28 cellular contexts compared by ENCODE assay signal in genomic region chr16:58070585-58070984, GRCh38.
"Had no signal": no experiment of that assay in that cellular context is flagged by ENCODE, and none has a peak within 500 bp of the region (broad histone marks: within the 10 kb centered on the region; RNA-seq: fewer than 3 reads in every experiment).

No MANE protein-coding gene starts in this region.

- H3K27ac ChIP-seq: epithelial cell of prostate, esophagus squamous epithelium, gastrocnemius medialis, heart right ventricle, left lung had no signal

- H3K4me3 Mint-ChIP-seq: dendritic cell treated with granulocyte-macrophage colony-stimulating factor and Interleukin-4, amounts not matched to agents 40 ng/mL and 50 ng/mL, for 4 days; effector memory CD8-positive, alpha-beta T cell; endodermal cell; memory B cell; naive thymus-derived CD4-positive, alpha-beta T cell; natural killer cell had no signal

- H3K4me1 ChIP-seq: esophagus squamous epithelium, gastrocnemius medialis, left lung had no signal

- H3K4me3 ChIP-seq: esophagus squamous epithelium, gastrocnemius medialis, heart right ventricle, left lung, lung had no signal

- DNase-seq: cortex of kidney; effector CD8-positive, alpha-beta T cell; effector memory CD8-positive, alpha-beta T cell; endodermal cell; erythroblast; esophagus squamous epithelium; foreskin fibroblast; foreskin melanocyte; gastrocnemius medialis; glutamatergic neuron; heart right ventricle; hippocampal formation; left cardiac atrium; left lung; left ventricle myocardium superior; mammary epithelial cell; mesendoderm; midbrain; naive thymus-derived CD4-positive, alpha-beta T cell; natural killer cell had no signal

- H3K27me3 Mint-ChIP-seq: dendritic cell treated with granulocyte-macrophage colony-stimulating factor and Interleukin-4, amounts not matched to agents 40 ng/mL and 50 ng/mL, for 4 days; effector memory CD8-positive, alpha-beta T cell; naive thymus-derived CD4-positive, alpha-beta T cell had no signal

- H3K27ac Mint-ChIP-seq: dendritic cell treated with granulocyte-macrophage colony-stimulating factor and Interleukin-4, amounts not matched to agents 40 ng/mL and 50 ng/mL, for 4 days; effector memory CD8-positive, alpha-beta T cell; endodermal cell; memory B cell; naive thymus-derived CD4-positive, alpha-beta T cell; natural killer cell had no signal

- ATAC-seq: effector memory CD8-positive, alpha-beta T cell; esophagus mucosa; gastrocnemius medialis; heart right ventricle; left cardiac atrium; left lung; left ventricle myocardium superior; naive thymus-derived CD4-positive, alpha-beta T cell; natural killer cell had no signal

- H3K4me1 Mint-ChIP-seq: endodermal cell, memory B cell, natural killer cell had no signal

- H3K9me3 Mint-ChIP-seq: dendritic cell treated with granulocyte-macrophage colony-stimulating factor and Interleukin-4, amounts not matched to agents 40 ng/mL and 50 ng/mL, for 4 days; effector memory CD8-positive, alpha-beta T cell; natural killer cell had no signal

- H3K36me3 Mint-ChIP-seq: memory B cell; naive thymus-derived CD4-positive, alpha-beta T cell; natural killer cell had no signal

- H3K9me3 ChIP-seq: esophagus squamous epithelium, gastrocnemius medialis, heart right ventricle, left lung had no signal

- FAIRE-seq: endometrium, islet of Langerhans, keratinocyte had no signal
